In genomic region chr19:2050991-2051770, GRCh38 we compare ENCODE assay signal across 8 cellular contexts. TPM values are rescaled to one million over a fixed set of nuclear protein-coding genes. Genes with fewer than 3 reads are reported as not detected.
DNase-seq lines count a peak whose midpoint lies in the region; ATAC-seq and TF ChIP-seq lines count a peak whose summit lies in the region.

Gene MKNK2 (minus strand): TSS chr19:2051244. CDS start chr19:2050851, 393 bp downstream.

- TF ChIP-seq CTCF in Panc1 (IDR thresholded peaks at IDR 0.05) (peak; percentile 64), esophagus squamous epithelium (IDR thresholded peaks at IDR 0.05) (peak; percentile 13 to 96 (median 72))

- H3K27ac Mint-ChIP-seq in IgD-negative memory B cell = peak within 1 kb of the TSS; percentile 99
- H3K27ac Mint-ChIP-seq in activated T-cell treated with anti-CD3 and anti-CD28 coated beads, Interleukin-2, amount 50 U/mL, for 72 hours = peak within 1 kb of the TSS; percentile 82
- peak within 1 kb of the TSS; percentile 98 to 99 (median 99) for H3K27ac Mint-ChIP-seq in naive B cell
- peak within 1 kb of the TSS; percentile 96 for H3K27ac Mint-ChIP-seq in stimulated activated memory B cell treated with anti-CD40 and anti-IgM and Interleukin-4, amounts not matched to agents 10 μg/mL and 1 μg/mL and 100 μg/mL, for 72 hours

- CTCF ChIA-PET in Panc1 (lab: Charles Lee) = no interaction called here

- 13% methylated on average over 3 of the region's 92 CpGs; no CpG with 5 or more reads in 1 of the 2 donors for WGBS in esophagus squamous epithelium, 2 donors

- H3K27ac ChIP-seq in Panc1 (ENCODE audit: low read length) (peak within 1 kb of the TSS; percentile 90), esophagus squamous epithelium (peak within 1 kb of the TSS; percentile 97 to 99 (median 99))

- POLR2A ChIA-PET in Panc1 (lab: Charles Lee) = interaction anchor here (1.1 kb wide), 1 partner anchor 16 kb away, joined by 3 read pairs; no protein-coding TSS in a partner anchor

- intact Hi-C loops in Panc1 (cut with micrococcal nuclease; ENCODE audit: unreplicated experiment) = no loop called here
- intact Hi-C loops in esophagus squamous epithelium (cut with DNase I) = no loop called here

- H3K27me3 ChIP-seq in Panc1 (ENCODE audit: control insufficient read depth, insufficient read depth, low read length) = no peaks in the 10 kb centered on the region
- H3K27me3 ChIP-seq in esophagus squamous epithelium = no peaks in the 10 kb centered on the region

- ATAC-seq in GM21447 (IDR thresholded peaks at IDR 0.05; ENCODE audit: unreplicated experiment) (peak; percentile 28), Panc1 (peak; percentile 82), naive B cell (ENCODE audit: low read depth in 2 of 2) (peak; percentile 43 to 57)
- peak; percentile 71 to 74 for ATAC-seq in activated T-cell treated with anti-CD3 and anti-CD28 coated beads, Interleukin-2, amount 50 U/mL, for 72 hours (replicated peaks in 1 of 2)
- ATAC-seq in stimulated activated memory B cell treated with anti-CD40 and anti-IgM and Interleukin-4, amounts not matched to agents 10 μg/mL and 1 μg/mL and 100 μg/mL, for 72 hours = peak; percentile 83

- in situ Hi-C loops in Panc1 (cut with HindIII; ENCODE audit: low pct_unique_long_range_greater_than_20kb, low sequenced_read_pairs) = no loop called here

- H3K27me3 Mint-ChIP-seq in IgD-negative memory B cell (peaks cover 3% of the 10 kb centered on the region), naive B cell (no peaks in the 10 kb centered on the region)
- H3K27me3 Mint-ChIP-seq in activated T-cell treated with anti-CD3 and anti-CD28 coated beads, Interleukin-2, amount 50 U/mL, for 72 hours (ENCODE audit: low read depth) = no peaks in the 10 kb centered on the region
- H3K27me3 Mint-ChIP-seq in stimulated activated memory B cell treated with anti-CD40 and anti-IgM and Interleukin-4, amounts not matched to agents 10 μg/mL and 1 μg/mL and 100 μg/mL, for 72 hours = no peaks in the 10 kb centered on the region

- H3K4me3 ChIP-seq in Panc1 (ENCODE audit: low read depth in 2 of 2, low read length in 2 of 2) (peak within 1 kb of the TSS; percentile 78 to 84), esophagus squamous epithelium (peak within 1 kb of the TSS; percentile 94 to 99 (median 98))

- H3K9me3 Mint-ChIP-seq in IgD-negative memory B cell = no peaks in the 10 kb centered on the region
- H3K9me3 Mint-ChIP-seq in activated T-cell treated with anti-CD3 and anti-CD28 coated beads, Interleukin-2, amount 50 U/mL, for 72 hours = no peaks in the 10 kb centered on the region
- H3K9me3 Mint-ChIP-seq in naive B cell = no peaks in the 10 kb centered on the region
- H3K9me3 Mint-ChIP-seq in stimulated activated memory B cell treated with anti-CD40 and anti-IgM and Interleukin-4, amounts not matched to agents 10 μg/mL and 1 μg/mL and 100 μg/mL, for 72 hours = no peaks in the 10 kb centered on the region

- peaks cover 50% of the 10 kb centered on the region for H3K4me1 ChIP-seq in Panc1 (ENCODE audit: control insufficient read depth, insufficient read depth, low read length)
- H3K4me1 ChIP-seq in esophagus squamous epithelium = peaks cover 78 to 89% (median 81%) of the 10 kb centered on the region in 3 donors

- H3K36me3 ChIP-seq in Panc1 (ENCODE audit: control insufficient read depth, insufficient read depth, low read length) = peaks cover 6% of the 10 kb centered on the region; the same call in 1 of the 2 replicates
- H3K36me3 ChIP-seq in esophagus squamous epithelium = peaks cover 2 to 34% (median 10%) of the 10 kb centered on the region in 3 donors

- H3K9me3 ChIP-seq in Panc1 (ENCODE audit: control insufficient read depth, insufficient read depth, low read depth, low read length) (no peaks in the 10 kb centered on the region), esophagus squamous epithelium (no peaks in the 10 kb centered on the region)

- DNase-seq in DMS114 treated with DMSO at 0.1 percent for 48 hours (lab: John Stamatoyannopoulos, UW; ENCODE audit: unreplicated experiment) (peak; percentile 23), Panc1 (ENCODE audit: low read depth, low spot score) (no peak), esophagus squamous epithelium (lab: John Stamatoyannopoulos, UW) (peak; percentile 68), naive B cell (peak; percentile 96)
- peak; percentile 94 to 99 for DNase-seq in activated T-cell treated with anti-CD3 and anti-CD28 coated beads, Interleukin-2, amount 50 U/mL, for 72 hours

- peak in 3 of 4 donors; percentile 97 to 99 (median 99) for TF ChIP-seq POLR2A in esophagus squamous epithelium (IDR thresholded peaks at IDR 0.05)

- H3K4me1 Mint-ChIP-seq in IgD-negative memory B cell (peaks cover 17 to 30% (median 28%) of the 10 kb centered on the region in 3 donors), naive B cell (peaks cover 35 to 58% (median 57%) of the 10 kb centered on the region in 3 donors)
- H3K4me1 Mint-ChIP-seq in activated T-cell treated with anti-CD3 and anti-CD28 coated beads, Interleukin-2, amount 50 U/mL, for 72 hours (ENCODE audit: low read depth) = peaks cover 56% of the 10 kb centered on the region
- H3K4me1 Mint-ChIP-seq in stimulated activated memory B cell treated with anti-CD40 and anti-IgM and Interleukin-4, amounts not matched to agents 10 μg/mL and 1 μg/mL and 100 μg/mL, for 72 hours = peaks cover 82% of the 10 kb centered on the region

- H3K36me3 Mint-ChIP-seq in IgD-negative memory B cell (peaks cover 4% of the 10 kb centered on the region), naive B cell (no peaks in the 10 kb centered on the region)
- peaks cover 0 to 3% of the 10 kb centered on the region in 2 donors for H3K36me3 Mint-ChIP-seq in activated T-cell treated with anti-CD3 and anti-CD28 coated beads, Interleukin-2, amount 50 U/mL, for 72 hours (ENCODE audit: insufficient read depth in 2 of 2)
- H3K36me3 Mint-ChIP-seq in stimulated activated memory B cell treated with anti-CD40 and anti-IgM and Interleukin-4, amounts not matched to agents 10 μg/mL and 1 μg/mL and 100 μg/mL, for 72 hours = peaks cover 29% of the 10 kb centered on the region

- no TSS peak for BruUV-seq in Panc1 (replicated peaks; lab: Mats Ljungman, UMichigan)

- H3K4me3 Mint-ChIP-seq in IgD-negative memory B cell (peak within 1 kb of the TSS; percentile 86 to 97 (median 94)), naive B cell (peak within 1 kb of the TSS; percentile 85 to 96 (median 92))
- peak within 1 kb of the TSS; percentile 77 to 85 for H3K4me3 Mint-ChIP-seq in activated T-cell treated with anti-CD3 and anti-CD28 coated beads, Interleukin-2, amount 50 U/mL, for 72 hours
- peak within 1 kb of the TSS; percentile 82 for H3K4me3 Mint-ChIP-seq in stimulated activated memory B cell treated with anti-CD40 and anti-IgM and Interleukin-4, amounts not matched to agents 10 μg/mL and 1 μg/mL and 100 μg/mL, for 72 hours

RNA-seq across cellular contexts. Expression of gene MKNK2, which starts in this region (rescaled TPM):
- polyA plus RNA-seq in IgD-negative memory B cell (83.9 TPM), naive B cell (ENCODE audit: low read depth in 6 of 6) (100 to 1,000 TPM in 1 of 6 donors, 10 to 100 TPM in 5; 51.1 to 102 (median 57.1) TPM)
- total RNA-seq in Panc1 (2021; ENCODE audit: unreplicated experiment) (240 TPM), esophagus squamous epithelium (100 to 1,000 TPM; 147 to 300 (median 189) TPM)
- 278 TPM for polyA plus RNA-seq in Panc1 (2012; ENCODE audit: insufficient read length)
- 100 to 1,000 TPM; 120 to 121 TPM for total RNA-seq in activated T-cell treated with anti-CD3 and anti-CD28 coated beads, Interleukin-2, amount 50 U/mL, for 72 hours

Comparison
In these comparisons a context has a peak if more than half of its experiments do, and no peak if none do; other contexts are left out.
1. ATAC-seq: peak in every context shown above with its lines; median percentile 83 in stimulated activated memory B cell treated with anti-CD40 and anti-IgM and Interleukin-4, amounts not matched to agents 10 μg/mL and 1 μg/mL and 100 μg/mL, for 72 hours; 82 in Panc1; 72 in activated T-cell treated with anti-CD3 and anti-CD28 coated beads, Interleukin-2, amount 50 U/mL, for 72 hours; 50 in naive B cell; 28 in GM21447.